ENCODE assay signal across 7 cellular contexts in the genomic region with DNA sequence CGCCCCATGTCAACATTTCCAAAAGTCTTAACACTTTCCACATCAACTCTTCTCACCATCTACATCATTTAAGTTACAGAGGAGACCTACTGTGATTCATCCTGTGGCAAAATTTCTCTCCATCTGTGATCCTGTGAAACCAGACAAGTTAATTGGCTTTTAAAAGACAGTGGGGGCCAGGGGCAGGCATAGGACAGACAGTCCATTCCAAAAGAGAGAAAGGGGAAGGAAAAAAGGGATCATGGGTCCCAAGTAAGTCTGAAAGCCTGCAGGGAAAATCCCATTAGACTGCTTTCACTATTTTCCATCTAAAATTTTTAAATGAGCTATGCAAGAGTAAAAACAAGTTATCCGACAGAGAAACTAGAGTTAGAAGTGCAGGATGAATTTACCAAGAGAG.
DNase-seq lines count a peak whose midpoint lies in the region; ATAC-seq and TF ChIP-seq lines count a peak whose summit lies in the region.

No MANE protein-coding gene starts in this region.

- H3K27ac ChIP-seq in body of pancreas (peak overlapping the region; percentile 46 to 84 (median 69)), muscle layer of duodenum (ENCODE audit: low read length) (peak overlapping the region; percentile 72)

- peak; percentile 21 for ATAC-seq in GM18907 (IDR thresholded peaks at IDR 0.05; ENCODE audit: unreplicated experiment)
- ATAC-seq in body of pancreas = no peak
- ATAC-seq in GM18520 (IDR thresholded peaks at IDR 0.05; ENCODE audit: unreplicated experiment) = no peak
- no peak for ATAC-seq in GM21529 (IDR thresholded peaks at IDR 0.05; ENCODE audit: unreplicated experiment)

- H3K36me3 ChIP-seq in body of pancreas (replicated peaks in 1 of 2; ENCODE audit: insufficient read depth in 1 of 2, low read depth in 2 of 2) (no peaks in the 10 kb centered on the region), muscle layer of duodenum (ENCODE audit: control insufficient read depth in 1 of 2, insufficient read depth in 2 of 2, low read length in 2 of 2) (no peaks in the 10 kb centered on the region)

- H3K4me3 ChIP-seq in body of pancreas = no peak overlapping the region
- H3K4me3 ChIP-seq in muscle layer of duodenum (ENCODE audit: low read depth in 1 of 2, low read length in 2 of 2) = peak overlapping the region; percentile 89 to 99

- no peaks in the 10 kb centered on the region for H3K27me3 ChIP-seq in body of pancreas
- no peaks in the 10 kb centered on the region for H3K27me3 ChIP-seq in muscle layer of duodenum (ENCODE audit: low read depth, low read length)

- WGBS in body of pancreas, 2 donors = 63 to 70% methylated on average over 2 of the region's 2 CpGs

- intact Hi-C loops in body of pancreas (cut with DNase I) = loop anchor here (10.0 kb wide), 1 partner anchor 177 kb away; no protein-coding TSS in a partner anchor

- no peak for TF ChIP-seq POLR2A in body of pancreas (IDR thresholded peaks at IDR 0.05)

- H3K4me1 ChIP-seq in body of pancreas = peaks cover 21% of the 10 kb centered on the region
- peaks cover 4 to 16% of the 10 kb centered on the region in 2 donors for H3K4me1 ChIP-seq in muscle layer of duodenum (ENCODE audit: control insufficient read depth in 1 of 2, insufficient read depth in 2 of 2, low read length in 2 of 2)

- DNase-seq in LoVo (ENCODE audit: low spot score) = peak; percentile 1
- DNase-seq in body of pancreas = no peak
- DNase-seq in superior temporal gyrus (ENCODE audit: extremely low spot score) = no peak

- no peak for TF ChIP-seq CTCF in body of pancreas (IDR thresholded peaks at IDR 0.05)

- H3K9me3 ChIP-seq in body of pancreas = no peaks in the 10 kb centered on the region
- no peaks in the 10 kb centered on the region for H3K9me3 ChIP-seq in muscle layer of duodenum (ENCODE audit: control insufficient read depth in 1 of 2, low read length in 2 of 2)

Comparison
In these comparisons a context has a peak if more than half of its experiments do, and no peak if none do; other contexts are left out.
1. H3K4me3 ChIP-seq: peak in muscle layer of duodenum (2 of 2); none in body of pancreas (0 of 2).